ENCODE assay signal across 21 cellular contexts in the genomic region with DNA sequence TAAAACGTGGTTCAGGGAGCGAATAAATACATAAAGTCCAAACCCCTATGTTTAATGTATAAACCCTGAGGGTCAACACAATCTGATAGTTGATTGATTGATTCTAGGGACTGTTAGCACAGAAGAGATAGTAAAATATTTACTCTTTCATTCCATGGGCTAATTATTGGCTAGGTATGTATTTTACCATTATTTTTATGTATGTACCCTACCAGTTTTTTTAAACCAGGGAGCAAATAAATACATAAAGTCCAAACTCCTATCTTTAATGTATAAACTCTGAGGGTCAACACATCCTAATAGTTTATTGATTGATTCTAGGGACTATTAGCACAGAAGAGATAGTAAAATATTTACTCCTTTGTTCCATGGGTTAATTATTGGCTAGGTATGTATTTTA. TPM values are rescaled to one million over a fixed set of nuclear protein-coding genes. Genes with fewer than 3 reads are reported as not detected.
DNase-seq lines count a peak whose midpoint lies in the region; ATAC-seq, FAIRE-seq and TF ChIP-seq lines count a peak whose summit lies in the region.
"Had no signal": no experiment of that assay in that cellular context is flagged by ENCODE, and none has a peak within 500 bp of the region (broad histone marks: within the 10 kb centered on the region; RNA-seq: fewer than 3 reads in every experiment).

No MANE protein-coding gene starts in this region.

- H3K4me1 ChIP-seq in A549 (peaks cover 61% of the 10 kb centered on the region), HepG2 (ENCODE audit: insufficient read depth, low read length) (peaks cover 68% of the 10 kb centered on the region), upper lobe of left lung (peaks cover 0 to 21% (median 7%) of the 10 kb centered on the region in 4 donors)
- H3K4me1 ChIP-seq: BLaER1 had no signal

- no peak overlapping the region for H2AFZ ChIP-seq in HepG2 (ENCODE audit: low read length)

- TF ChIP-seq RAD21 in A549 (conservative IDR thresholded peaks at IDR 0.05 in 1 of 2, IDR thresholded peaks at IDR 0.05 in 1 of 2) (no peak), HepG2 (CRISPR knock-in tag; IDR thresholded peaks at IDR 0.05) (no peak)

- peaks cover 32% of the 10 kb centered on the region for H3K4me1 Mint-ChIP-seq in progenitor cell of endocrine pancreas (ENCODE audit: low read depth)
- peaks cover 36% of the 10 kb centered on the region for H3K4me1 Mint-ChIP-seq in activated CD4-positive, alpha-beta T cell treated with anti-CD3 and anti-CD28 coated beads, Interleukin-2, amount 10 ng/mL, durations not matched to agents 7 days and 5 days

- peak overlapping the region; percentile 71 for H3K27ac Mint-ChIP-seq in progenitor cell of endocrine pancreas
- H3K27ac Mint-ChIP-seq in activated CD4-positive, alpha-beta T cell treated with anti-CD3 and anti-CD28 coated beads, Interleukin-2, amount 10 ng/mL, durations not matched to agents 7 days and 5 days: no peak overlapping the region

- TF ChIP-seq EP300 in A549 (IDR thresholded peaks at IDR 0.05) (no peak), HepG2 (IDR thresholded peaks at IDR 0.05; ENCODE audit: low read depth in 2 of 2, low read length in 2 of 2) (peak in 1 of 2 experiments; percentile 92; a peak in 2 of 4 replicates), HepG2 (CRISPR knock-in tag; IDR thresholded peaks at IDR 0.05; ENCODE audit: borderline replicate concordance) (peak; percentile 44; the same call in 1 of the 2 replicates), upper lobe of left lung (IDR thresholded peaks at IDR 0.05) (no peak)

- no peaks in the 10 kb centered on the region for H3K27me3 ChIP-seq in HepG2 (ENCODE audit: control insufficient read depth in 1 of 2, insufficient read depth in 2 of 2, low read length in 2 of 2)
- no peaks in the 10 kb centered on the region for H3K27me3 ChIP-seq in upper lobe of left lung
- H3K27me3 ChIP-seq: BLaER1 had no signal

- TF ChIP-seq POLR2A in A549 (IDR thresholded peaks at IDR 0.05; ENCODE audit: low read length): no peak
- no peak for TF ChIP-seq POLR2A in HepG2 (IDR thresholded peaks at IDR 0.05; ENCODE audit: insufficient read depth in 1 of 2, low read depth in 2 of 2, low read length in 2 of 2)
- TF ChIP-seq POLR2A in upper lobe of left lung (IDR thresholded peaks at IDR 0.05): no peak

- no peaks in the 10 kb centered on the region for H3K27me3 Mint-ChIP-seq in progenitor cell of endocrine pancreas
- no peaks in the 10 kb centered on the region for H3K27me3 Mint-ChIP-seq in activated CD4-positive, alpha-beta T cell treated with anti-CD3 and anti-CD28 coated beads, Interleukin-2, amount 10 ng/mL, durations not matched to agents 7 days and 5 days
- H3K27me3 Mint-ChIP-seq: IgD-negative memory B cell had no signal

- POLR2A ChIA-PET in A549 (lab: Yijun Ruan, JAX): no interaction called here
- POLR2A ChIA-PET in HepG2 (lab: Yijun Ruan, JAX): interaction anchor here (1.6 kb wide), 1 partner anchor 139 kb away, joined by 7 read pairs; no protein-coding TSS in a partner anchor
- POLR2A ChIA-PET in activated CD4-positive, alpha-beta T cell treated with anti-CD3 and anti-CD28 coated beads, Interleukin-2, amount 10 ng/mL, durations not matched to agents 7 days and 5 days (lab: Charles Lee): no interaction called here

- CTCF ChIA-PET in A549 (lab: Yijun Ruan, JAX): interaction anchor here (0.7 kb wide), 1 partner anchor 53 kb away, joined by 3 read pairs; no protein-coding TSS in a partner anchor
- CTCF ChIA-PET in HepG2 (lab: Yijun Ruan, JAX; ENCODE audit: low intra/inter-chr PET ratio, low total read pairs): no interaction called here
- CTCF ChIA-PET in activated CD4-positive, alpha-beta T cell treated with anti-CD3 and anti-CD28 coated beads, Interleukin-2, amount 10 ng/mL, durations not matched to agents 7 days and 5 days (lab: Charles Lee): no interaction called here

- peaks cover 20% of the 10 kb centered on the region; the same call in 1 of the 2 replicates for H4K20me1 ChIP-seq in HepG2 (ENCODE audit: insufficient read depth, low read length)

- H3K36me3 Mint-ChIP-seq in progenitor cell of endocrine pancreas (ENCODE audit: insufficient read depth): peaks cover 68% of the 10 kb centered on the region
- peaks cover 31% of the 10 kb centered on the region for H3K36me3 Mint-ChIP-seq in activated CD4-positive, alpha-beta T cell treated with anti-CD3 and anti-CD28 coated beads, Interleukin-2, amount 10 ng/mL, durations not matched to agents 7 days and 5 days (ENCODE audit: low read depth)

- H3K9ac ChIP-seq in HepG2 (ENCODE audit: insufficient read depth, low read depth, low read length): no peak overlapping the region
- H3K9ac ChIP-seq: BLaER1 had no signal

- H3K4me3 ChIP-seq in A549: no peak overlapping the region
- peak overlapping the region in 1 of 3 experiments; percentile 68; a peak in 1 of 6 replicates for H3K4me3 ChIP-seq in HepG2 (replicated peaks in 1 of 3; ENCODE audit: insufficient read depth in 1 of 3, low read depth in 2 of 3, low read length in 3 of 3)
- H3K4me3 ChIP-seq in upper lobe of left lung: no peak overlapping the region
- H3K4me3 ChIP-seq: BLaER1, GM12878 had no signal

- H3K36me3 ChIP-seq in HepG2 (replicated peaks in 1 of 2; ENCODE audit: control insufficient read depth in 1 of 2, insufficient read depth in 2 of 2, low read length in 2 of 2) (no peaks in the 10 kb centered on the region), upper lobe of left lung (peaks cover 0 to 11% (median 5%) of the 10 kb centered on the region in 4 donors)

- ATAC-seq in A549 (no peak), HepG2 (peak; percentile 57), upper lobe of left lung (ENCODE audit: low FRiP score in 2 of 2) (no peak)
- ATAC-seq: CD8-positive, alpha-beta T cell; GM12878 had no signal

- H3K27ac ChIP-seq in A549: peak overlapping the region in 1 of 2 experiments; percentile 47; a peak in 3 of 6 replicates
- H3K27ac ChIP-seq in HepG2 (ENCODE audit: extremely low read length, insufficient read depth, low read length): peak overlapping the region; percentile 93
- no peak overlapping the region for H3K27ac ChIP-seq in upper lobe of left lung
- H3K27ac ChIP-seq: 22Rv1, BLaER1 had no signal

- in situ Hi-C loops in HepG2 (cut with HindIII; ENCODE audit: extremely low pct_ligation_motif_present, low pct_unique_long_range_greater_than_20kb): no loop called here

- no peak overlapping the region for H3K4me3 Mint-ChIP-seq in progenitor cell of endocrine pancreas (ENCODE audit: low read depth)
- no peak overlapping the region for H3K4me3 Mint-ChIP-seq in activated CD4-positive, alpha-beta T cell treated with anti-CD3 and anti-CD28 coated beads, Interleukin-2, amount 10 ng/mL, durations not matched to agents 7 days and 5 days
- H3K4me3 Mint-ChIP-seq: CD14-positive monocyte; CD8-positive, alpha-beta T cell; H9; IgD-negative memory B cell had no signal

- H3K9me3 ChIP-seq in A549: no peaks in the 10 kb centered on the region
- H3K9me3 ChIP-seq in HepG2 (ENCODE audit: low read length): no peaks in the 10 kb centered on the region
- H3K9me3 ChIP-seq in upper lobe of left lung: no peaks in the 10 kb centered on the region
- H3K9me3 ChIP-seq: BLaER1 had no signal

- BruUV-seq in HepG2 (replicated peaks; lab: Mats Ljungman, UMichigan): no TSS peak

- peaks cover 40% of the 10 kb centered on the region for H3K9me3 Mint-ChIP-seq in progenitor cell of endocrine pancreas (ENCODE audit: low read depth)
- no peaks in the 10 kb centered on the region for H3K9me3 Mint-ChIP-seq in activated CD4-positive, alpha-beta T cell treated with anti-CD3 and anti-CD28 coated beads, Interleukin-2, amount 10 ng/mL, durations not matched to agents 7 days and 5 days
- H3K9me3 Mint-ChIP-seq: CD14-positive monocyte; CD8-positive, alpha-beta T cell; H9; IgD-negative memory B cell had no signal

- peaks cover 57% of the 10 kb centered on the region for H3K79me2 ChIP-seq in HepG2 (ENCODE audit: insufficient read depth, low read length)

- intact Hi-C loops in HepG2 (cut with micrococcal nuclease; ENCODE audit: unreplicated experiment): loop anchor here (1.0 to 5.0 kb wide), 2 partner anchors 39 to 107 kb away; no protein-coding TSS in a partner anchor

- TF ChIP-seq CTCF in A549 (IDR thresholded peaks at IDR 0.05): no peak
- TF ChIP-seq CTCF in HepG2 (CRISPR knock-in tag; IDR thresholded peaks at IDR 0.05): no peak
- TF ChIP-seq CTCF in progenitor cell of endocrine pancreas (IDR thresholded peaks at IDR 0.05; ENCODE audit: unreplicated experiment): no peak
- no peak for TF ChIP-seq CTCF in upper lobe of left lung (IDR thresholded peaks at IDR 0.05)

- H3K4me2 ChIP-seq in A549: peak overlapping the region; percentile 68
- peak overlapping the region; percentile 73; the same call in 1 of the 2 replicates for H3K4me2 ChIP-seq in HepG2 (ENCODE audit: low read depth, low read length)
- H3K4me2 ChIP-seq: BLaER1 had no signal

- 26% methylated on average over 2 of the region's 2 CpGs for WGBS in A549 (ENCODE audit: missing lambda C conversion rate)
- 0% methylated on average over 2 of the region's 2 CpGs for WGBS in HepG2 (ENCODE audit: low lambda C conversion rate)
- WGBS in upper lobe of left lung, 2 donors: 62 to 81% methylated on average over 2 of the region's 2 CpGs

- FAIRE-seq in A549 (lab: Jason Lieb, UNC) (no peak), HepG2 (lab: Jason Lieb, UNC) (peak; percentile 72)
- FAIRE-seq: GM12878, GM19239, H1 had no signal

- DNase-seq in A549 (ENCODE audit: low read depth in 1 of 2, low spot score in 1 of 2): no peak
- DNase-seq in NCI-H146 (lab: John Stamatoyannopoulos, UW): peak; percentile 23
- peak; percentile 87 for DNase-seq in HepG2 (ENCODE audit: low spot score)
- no peak for DNase-seq in progenitor cell of endocrine pancreas (ENCODE audit: low spot score, unreplicated experiment)
- DNase-seq in activated CD4-positive, alpha-beta T cell treated with anti-CD3 and anti-CD28 coated beads, Interleukin-2, amount 10 ng/mL, durations not matched to agents 7 days and 5 days: no peak
- DNase-seq in stimulated activated CD4-positive, alpha-beta T cell treated with anti-CD3 and anti-CD28 coated beads, Interleukin-1b, Interleukin-23, amount 100 ng/mL, for 48 hours: no peak
- no peak for DNase-seq in COR-L47 (lab: John Stamatoyannopoulos, UW)
- DNase-seq in upper lobe of left lung: no peak
- DNase-seq: CD8-positive, alpha-beta T cell; DMS 273 treated with DMSO at 0.1 percent for 48 hours; DMS53; DND-41; EL; H9 had no signal

RNA-seq across cellular contexts. Expression of a gene that starts 40.0 kb away (rescaled TPM):
- polyA plus RNA-seq in A549 (2011; rRNA removed) (29.1 and 30.1 TPM in 2 replicates), A549 (2017; fragmentation: RNase III; extraction: RNeasy Plus Mini Kit Qiagen cat#74134 plus additional on column Dnase treatment) (18.0 to 21.3 TPM (median 18.1 TPM) in 3 replicates), HepG2 (2011; rRNA removed) (13.8 and 14.9 TPM in 2 replicates)
- 7.8 and 7.9 TPM in 2 replicates for polyA plus RNA-seq in A549 (2012; cell fraction: cytosol; rRNA removed)
- polyA plus RNA-seq in A549 (2012; cell fraction: nucleus; rRNA removed): 7.9 and 9.4 TPM in 2 replicates
- 59.7 and 60.2 TPM in 2 replicates for polyA minus RNA-seq in A549 (2011; rRNA and poly(A)+ RNA removed)
- total RNA-seq in HepG2 (2016; rRNA removed; fragmentation: Illumina TruSeq; extraction: Trizol) (37.3 and 66.3 TPM in 2 replicates), progenitor cell of endocrine pancreas (113 and 116 TPM in 2 replicates), upper lobe of left lung (10 to 100 TPM; 15.7 to 68.6 (median 31.1) TPM)
- 17.0 and 20.4 TPM in 2 replicates for total RNA-seq in HepG2 (2016; cell fraction: cytosol; rRNA removed; fragmentation: Illumina TruSeq; extraction: Trizol; ENCODE audit: low read depth)
- total RNA-seq in HepG2 (2016; cell fraction: insoluble cytoplasmic fraction; rRNA removed; fragmentation: Illumina TruSeq; extraction: Trizol): 37.7 and 62.0 TPM in 2 replicates
- 18.7 and 22.7 TPM in 2 replicates for total RNA-seq in HepG2 (2016; cell fraction: membrane; rRNA removed; fragmentation: Illumina TruSeq; extraction: Trizol)
- 33.1 and 36.3 TPM in 2 replicates for total RNA-seq in HepG2 (2016; cell fraction: nucleus; rRNA removed; fragmentation: Illumina TruSeq; extraction: Trizol)
- 5.6 and 10.7 TPM in 2 replicates for polyA plus RNA-seq in HepG2 (2011; cell fraction: cytosol; rRNA removed)
- 12.3 and 17.6 TPM in 2 replicates for polyA plus RNA-seq in HepG2 (2011; cell fraction: nucleus; rRNA removed)
- polyA plus RNA-seq in HepG2 (2012): 15.4 and 18.0 TPM in 2 replicates
- 0.86 and 0.89 TPM in 2 replicates for polyA plus RNA-seq in HepG2 (2016; cell fraction: cytosol; fragmentation: Illumina TruSeq; extraction: Trizol; ENCODE audit: low read depth)
- polyA plus RNA-seq in HepG2 (2016; cell fraction: insoluble cytoplasmic fraction; fragmentation: Illumina TruSeq; extraction: Trizol; ENCODE audit: low read depth): 16.6 and 19.7 TPM in 2 replicates
- 2.3 TPM in 2 replicates for polyA plus RNA-seq in HepG2 (2016; cell fraction: membrane; fragmentation: Illumina TruSeq; extraction: Trizol; ENCODE audit: low read depth)
- polyA plus RNA-seq in HepG2 (2016; cell fraction: nucleus; fragmentation: Illumina TruSeq; extraction: Trizol; ENCODE audit: insufficient read depth, low read depth): 33.0 and 36.3 TPM in 2 replicates
- polyA minus RNA-seq in HepG2 (2011; rRNA and poly(A)+ RNA removed; ENCODE audit: low replicate concordance): 21.0 and 79.5 TPM in 2 replicates
- 26.8 and 40.5 TPM in 2 replicates for polyA minus RNA-seq in HepG2 (2011; cell fraction: cytosol; rRNA and poly(A)+ RNA removed)
- 57.7 and 69.4 TPM in 2 replicates for polyA minus RNA-seq in HepG2 (2011; cell fraction: nucleus; rRNA and poly(A)+ RNA removed)
- 10 to 100 TPM; 44.6 to 46.0 TPM for total RNA-seq in activated CD4-positive, alpha-beta T cell treated with anti-CD3 and anti-CD28 coated beads, Interleukin-2, amount 10 ng/mL, durations not matched to agents 7 days and 5 days

Comparison
In these comparisons a context has a peak if more than half of its experiments do, and no peak if none do; other contexts are left out.
1. DNase-seq: peak in NCI-H146 (single experiment) and HepG2 (single experiment); none in A549 (0 of 2), progenitor cell of endocrine pancreas (single experiment), activated CD4-positive, alpha-beta T cell treated with anti-CD3 and anti-CD28 coated beads, Interleukin-2, amount 10 ng/mL, durations not matched to agents 7 days and 5 days (single experiment), stimulated activated CD4-positive, alpha-beta T cell treated with anti-CD3 and anti-CD28 coated beads, Interleukin-1b, Interleukin-23, amount 100 ng/mL, for 48 hours (single experiment), COR-L47 (single experiment) and upper lobe of left lung (0 of 2).